ENCODE assay signal across 11 cellular contexts in the genomic region with DNA sequence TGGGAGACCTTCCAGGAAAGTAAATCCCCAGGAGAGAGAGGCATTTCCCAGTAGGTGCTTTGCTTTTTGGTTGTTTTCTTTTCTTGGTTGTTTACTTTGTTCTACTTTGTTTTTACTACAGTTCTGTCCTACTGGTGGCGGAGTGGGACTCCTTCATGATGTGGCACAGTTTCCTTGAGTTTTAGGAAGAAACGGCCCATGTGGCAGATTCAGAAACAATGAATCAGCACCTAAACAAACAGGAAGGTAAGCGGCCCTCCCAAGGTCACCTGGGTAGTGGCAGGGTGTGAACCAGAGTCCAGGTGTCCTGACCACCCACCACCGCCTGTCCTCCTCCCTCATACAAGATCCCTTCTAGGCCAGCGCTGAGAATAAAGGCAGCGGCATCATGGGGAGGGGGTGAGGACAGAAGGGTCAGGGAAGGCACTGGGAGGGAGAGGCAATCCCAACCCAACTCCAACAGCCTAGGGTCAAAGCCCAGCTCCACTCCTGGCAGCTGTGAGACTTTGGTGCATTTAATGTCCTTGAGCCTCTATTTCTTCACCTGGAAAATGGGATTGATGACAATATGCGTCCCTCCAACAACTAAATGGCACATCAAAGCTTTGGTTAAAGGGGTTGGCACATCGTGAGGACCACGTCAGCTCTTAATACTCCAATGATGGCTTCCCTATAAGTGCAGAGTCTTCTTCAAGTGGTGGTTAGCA.
A peak's percentile ranks its signal among the peaks of the same experiment; 100 is the strongest.
DNase-seq lines count a peak whose midpoint lies in the region; ATAC-seq, FAIRE-seq and TF ChIP-seq lines count a peak whose summit lies in the region.
"Had no signal": no experiment of that assay in that cellular context is flagged by ENCODE, and none has a peak within 500 bp of the region (broad histone marks: within the 10 kb centered on the region; RNA-seq: fewer than 3 reads in every experiment).

No MANE protein-coding gene starts in this region.

- 0 out of 2 replicates have a peak overlapping the region, but pooled peaks have one; percentile 46 for H3K4me2 ChIP-seq in GM12878 (ENCODE audit: control insufficient read depth, insufficient read depth)

- no TSS peak for BruUV-seq in GM12878 (replicated peaks; lab: Mats Ljungman, UMichigan)

- peak overlapping the region; percentile 62; the same call in 1 of the 2 replicates for H2AFZ ChIP-seq in GM12878 (ENCODE audit: control insufficient read depth, low read depth, low read length)

- H3K79me2 ChIP-seq in GM12878 (ENCODE audit: control insufficient read depth, insufficient read depth, low read length) = no peaks in the 10 kb centered on the region

- H3K9me3 ChIP-seq in KOPT-K1 (ENCODE audit: insufficient read depth, low read length, poor library complexity, severe bottlenecking) (no peaks in the 10 kb centered on the region), GM12878 (replicated peaks; ENCODE audit: control insufficient read depth, insufficient read depth, low read length) (no peaks in the 10 kb centered on the region)

- no peak for TF ChIP-seq POLR2A in GM12878 (IDR thresholded peaks at IDR 0.05; ENCODE audit: low read depth, low read length)

- H3K4me1 ChIP-seq in GM12878 (ENCODE audit: control insufficient read depth, insufficient read depth, low read length) = peaks cover 12% of the 10 kb centered on the region

- RAD21 ChIA-PET in GM12878 (lab: Charles Lee; ENCODE audit: unreplicated experiment) = interaction anchor here (0.9 kb wide), 1 partner anchor 10 kb away, joined by 3 read pairs; no protein-coding TSS in a partner anchor

- TF ChIP-seq CTCF in GM12878 (IDR thresholded peaks at IDR 0.05 in 2 of 3, conservative IDR thresholded peaks at IDR 0.05 in 1 of 3; ENCODE audit: control insufficient read depth in 2 of 3, extremely low read depth in 1 of 3, insufficient read depth in 1 of 3, low read depth in 3 of 3, low read length in 3 of 3) = no peak
- no peak for TF ChIP-seq CTCF in GM13976 (IDR thresholded peaks at IDR 0.05; ENCODE audit: borderline replicate concordance, control extremely low read depth, extremely low read depth, insufficient read depth, missing control alignments)

- DNase-seq in DMS53 treated with DMSO at 0.1 percent for 48 hours (lab: John Stamatoyannopoulos, UW; ENCODE audit: unreplicated experiment) (peak; percentile 25), GM12878 (ENCODE audit: low read depth, low spot score) (no peak), lung microvascular endothelial cell (ENCODE audit: low read depth in 2 of 2) (peak; percentile 27 to 71), NCI-H2029 treated with DMSO at 0.1 percent for 48 hours (lab: John Stamatoyannopoulos, UW) (no peak), GM13976 (ENCODE audit: low spot score) (no peak)
- DNase-seq in activated CD8-positive, alpha-beta memory T cell treated with anti-CD3 and anti-CD28 coated beads, Interleukin-2, amount 50 U/mL, for 48 hours = no peak
- DNase-seq: activated B cell treated with CpG ODN at 0.5 μM for 24 hours, NCI-H2081, RPMI8226 had no signal

- SMC1A ChIA-PET in GM12878 (lab: Charles Lee; ENCODE audit: uncharacterized antibody, unreplicated experiment) = interaction anchor here (1.1 to 2.4 kb wide), 4 partner anchors 8 to 14 kb away, joined by 3 to 11 read pairs (median 4); no protein-coding TSS in a partner anchor

- H3K27ac ChIP-seq in KOPT-K1 (ENCODE audit: low read depth, low read length, poor library complexity, severe bottlenecking) = peak overlapping the region; percentile 46
- 0 out of 2 replicates have a peak overlapping the region, but pooled peaks have one; percentile 5 for H3K27ac ChIP-seq in GM12878 (ENCODE audit: control insufficient read depth, insufficient read depth)

- TF ChIP-seq EP300 in GM12878 (IDR thresholded peaks at IDR 0.05; ENCODE audit: borderline replicate concordance in 1 of 2, control insufficient read depth in 1 of 2, low read depth in 2 of 2, low read length in 2 of 2) = no peak

- in situ Hi-C loops in GM12878 (cut with MboI) = no loop called here
- in situ Hi-C loops in GM13976 (cut with MboI; ENCODE audit: low sequenced_read_pairs, unreplicated experiment) = no loop called here

- H3K4me3 ChIP-seq in GM12878 = no peak overlapping the region

- 63% methylated on average over 9 of the region's 9 CpGs for WGBS in GM12878 (ENCODE audit: insufficient coverage, insufficient replicate concordance, low lambda C conversion rate, missing lambda C conversion rate)

- POLR2A ChIA-PET in GM12878 (lab: Charles Lee) = no interaction called here

- FAIRE-seq in GM12878 (lab: Jason Lieb, UNC) = no peak

- no peak overlapping the region for H3K9ac ChIP-seq in GM12878 (ENCODE audit: control insufficient read depth, insufficient read depth, low read length)

- H3K36me3 ChIP-seq in KOPT-K1 (ENCODE audit: insufficient read depth, low read length) = no peaks in the 10 kb centered on the region
- no peaks in the 10 kb centered on the region for H3K36me3 ChIP-seq in GM12878 (ENCODE audit: control insufficient read depth in 2 of 2, insufficient read depth in 2 of 2, low read length in 1 of 2)

- intact Hi-C loops in GM12878 (cut with micrococcal nuclease; ENCODE audit: unreplicated experiment) = no loop called here

- no peaks in the 10 kb centered on the region for H3K27me3 ChIP-seq in GM12878 (replicated peaks in 1 of 2; ENCODE audit: control insufficient read depth in 2 of 2, insufficient read depth in 2 of 2, low read length in 1 of 2)

- H4K20me1 ChIP-seq in GM12878 (ENCODE audit: control insufficient read depth, insufficient read depth) = no peaks in the 10 kb centered on the region

- ATAC-seq in GM12878 (no peak), GM18498 (IDR thresholded peaks at IDR 0.05; ENCODE audit: unreplicated experiment) (no peak)

- no peak for TF ChIP-seq RAD21 in GM12878 (IDR thresholded peaks at IDR 0.05; ENCODE audit: insufficient read depth, low read depth, low read length)

- CTCF ChIA-PET in GM12878 (lab: Yijun Ruan, JAX) = interaction anchor here (0.9 to 1.9 kb wide), 5 partner anchors 7 to 378 kb away, joined by 3 to 11 read pairs (median 4); no protein-coding TSS in a partner anchor

TF ChIP-seq in GM12878, 131 proteins besides CTCF, POLR2A, EP300 and RAD21 (continues in another document):
- no peak for TF ChIP-seq JUNB (IDR thresholded peaks at IDR 0.05)
- no peak for TF ChIP-seq SP1 (IDR thresholded peaks at IDR 0.05; ENCODE audit: low read depth, low read length)
- TF ChIP-seq, protein P1, sequence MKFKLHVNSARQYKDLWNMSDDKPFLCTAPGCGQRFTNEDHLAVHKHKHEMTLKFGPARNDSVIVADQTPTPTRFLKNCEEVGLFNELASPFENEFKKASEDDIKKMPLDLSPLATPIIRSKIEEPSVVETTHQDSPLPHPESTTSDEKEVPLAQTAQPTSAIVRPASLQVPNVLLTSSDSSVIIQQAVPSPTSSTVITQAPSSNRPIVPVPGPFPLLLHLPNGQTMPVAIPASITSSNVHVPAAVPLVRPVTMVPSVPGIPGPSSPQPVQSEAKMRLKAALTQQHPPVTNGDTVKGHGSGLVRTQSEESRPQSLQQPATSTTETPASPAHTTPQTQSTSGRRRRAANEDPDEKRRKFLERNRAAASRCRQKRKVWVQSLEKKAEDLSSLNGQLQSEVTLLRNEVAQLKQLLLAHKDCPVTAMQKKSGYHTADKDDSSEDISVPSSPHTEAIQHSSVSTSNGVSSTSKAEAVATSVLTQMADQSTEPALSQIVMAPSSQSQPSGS (IDR thresholded peaks at IDR 0.05; ENCODE audit: low read length) = no peak
- TF ChIP-seq TAF1 (IDR thresholded peaks at IDR 0.05; ENCODE audit: borderline replicate concordance, low read depth, low read length) = no peak
- no peak for TF ChIP-seq BACH1 (IDR thresholded peaks at IDR 0.05; ENCODE audit: borderline replicate concordance)
- no peak for TF ChIP-seq HDGF (IDR thresholded peaks at IDR 0.05)
- TF ChIP-seq USF1 (IDR thresholded peaks at IDR 0.05; ENCODE audit: borderline replicate concordance, extremely low read length, insufficient read depth, low read depth, low read length) = no peak
- no peak for TF ChIP-seq IRF4 (IDR thresholded peaks at IDR 0.05; ENCODE audit: low read depth, low read length)
- TF ChIP-seq EED (IDR thresholded peaks at IDR 0.05; ENCODE audit: low read depth) = no peak
- TF ChIP-seq, protein P2, sequence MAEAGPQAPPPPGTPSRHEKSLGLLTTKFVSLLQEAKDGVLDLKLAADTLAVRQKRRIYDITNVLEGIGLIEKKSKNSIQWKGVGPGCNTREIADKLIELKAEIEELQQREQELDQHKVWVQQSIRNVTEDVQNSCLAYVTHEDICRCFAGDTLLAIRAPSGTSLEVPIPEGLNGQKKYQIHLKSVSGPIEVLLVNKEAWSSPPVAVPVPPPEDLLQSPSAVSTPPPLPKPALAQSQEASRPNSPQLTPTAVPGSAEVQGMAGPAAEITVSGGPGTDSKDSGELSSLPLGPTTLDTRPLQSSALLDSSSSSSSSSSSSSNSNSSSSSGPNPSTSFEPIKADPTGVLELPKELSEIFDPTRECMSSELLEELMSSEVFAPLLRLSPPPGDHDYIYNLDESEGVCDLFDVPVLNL (IDR thresholded peaks at IDR 0.05; ENCODE audit: low read depth, low read length) = no peak

Comparison
In these comparisons a context has a peak if more than half of its experiments do, and no peak if none do; other contexts are left out.
1. DNase-seq: peak in DMS53 treated with DMSO at 0.1 percent for 48 hours (single experiment) and lung microvascular endothelial cell (2 of 2); none in GM12878 (single experiment), activated CD8-positive, alpha-beta memory T cell treated with anti-CD3 and anti-CD28 coated beads, Interleukin-2, amount 50 U/mL, for 48 hours (single experiment), NCI-H2029 treated with DMSO at 0.1 percent for 48 hours (single experiment) and GM13976 (single experiment).